Comparison of ENCODE assay signal across 8 cellular contexts in genomic region chr1:27725374-27726172, GRCh38. TPM values are rescaled to one million over a fixed set of nuclear protein-coding genes. Genes with fewer than 3 reads are reported as not detected.
DNase-seq lines count a peak whose midpoint lies in the region; ATAC-seq and TF ChIP-seq lines count a peak whose summit lies in the region.

TSS of gene FAM76A (plus strand) at chr1:27725961. CDS start at chr1:27726081, 120 bp downstream.

- no peaks in the 10 kb centered on the region for H3K9me3 ChIP-seq in ascending aorta
- H3K9me3 ChIP-seq in right cardiac atrium (ENCODE audit: control insufficient read depth, low read length) = no peaks in the 10 kb centered on the region
- no peaks in the 10 kb centered on the region for H3K9me3 ChIP-seq in uterus

- H3K27ac ChIP-seq in ascending aorta (peak within 1 kb of the TSS; percentile 83 to 96), right cardiac atrium (ENCODE audit: low read length) (peak within 1 kb of the TSS; percentile 92), uterus (peak within 1 kb of the TSS; percentile 83 to 93)

- intact Hi-C loops in T-helper 2 cell treated with Interferon-gamma antibody and Interleukin-4, amounts not matched to agents 100 ng/mL and 5 ng/mL, for 36 hours (cut with micrococcal nuclease) = loop anchor here (1.0 kb wide), 3 partner anchors 48 to 105 kb away; partner anchors contain the start of genes IFI6, PPP1R8 and STX12
- intact Hi-C loops in ascending aorta (cut with DNase I) = loop anchor here (1.0 to 10.0 kb wide), 4 partner anchors 48 to 361 kb away; partner anchors contain the start of genes IFI6, PPP1R8 and STX12
- intact Hi-C loops in right cardiac atrium (cut with DNase I) = loop anchor here in 2 of 4 donors (10.0 kb wide), 1 partner anchor 51 kb away; the partner anchor contains the start of gene IFI6 (in 2 of the 2)
- intact Hi-C loops in uterus (cut with DNase I; ENCODE audit: low total_unique reads) = no loop called here

- H3K4me1 ChIP-seq in ascending aorta (peaks cover 10 to 12% of the 10 kb centered on the region in 2 donors), right cardiac atrium (ENCODE audit: control insufficient read depth, insufficient read depth, low read length) (no peaks in the 10 kb centered on the region), uterus (peaks cover 4 to 9% of the 10 kb centered on the region in 2 donors)

- no peaks in the 10 kb centered on the region for H3K27me3 ChIP-seq in ascending aorta
- H3K27me3 ChIP-seq in right cardiac atrium (ENCODE audit: control insufficient read depth, insufficient read depth) = no peaks in the 10 kb centered on the region
- no peaks in the 10 kb centered on the region for H3K27me3 ChIP-seq in uterus

- DNase-seq in NCI-H187 treated with DMSO at 0.1 percent for 48 hours (lab: John Stamatoyannopoulos, UW) (peak; percentile 91), ascending aorta (ENCODE audit: low spot score in 2 of 2) (peak; percentile 97 to 100), right cardiac atrium (peak; percentile 99 to 100 (median 100)), pulmonary artery endothelial cell (ENCODE audit: low read depth, low spot score) (peak; percentile 96), uterus (peak; percentile 99 to 100)

- TF ChIP-seq CTCF in ascending aorta (IDR thresholded peaks at IDR 0.05) (peak; percentile 30 to 58 (median 48)), uterus (IDR thresholded peaks at IDR 0.05) (peak; percentile 42 to 59 (median 51))

- WGBS in right cardiac atrium = 1% methylated on average over 72 of the region's 72 CpGs

- ATAC-seq in GM18502 (IDR thresholded peaks at IDR 0.05; ENCODE audit: poor library complexity, unreplicated experiment) (peak; percentile 96), HG02970 (IDR thresholded peaks at IDR 0.05; ENCODE audit: low FRiP score, unreplicated experiment) (peak; percentile 97), right cardiac atrium (peak; percentile 97 to 98)

- peak; percentile 79 to 81 for TF ChIP-seq POLR2A in uterus (IDR thresholded peaks at IDR 0.05)

- peak within 1 kb of the TSS; percentile 68 to 98 for H3K4me3 ChIP-seq in ascending aorta
- H3K4me3 ChIP-seq in right cardiac atrium (ENCODE audit: low read length) = peak within 1 kb of the TSS; percentile 93
- peak within 1 kb of the TSS; percentile 56 to 97 for H3K4me3 ChIP-seq in uterus

- no peaks in the 10 kb centered on the region for H3K36me3 ChIP-seq in ascending aorta
- no peaks in the 10 kb centered on the region for H3K36me3 ChIP-seq in uterus

RNA-seq across cellular contexts. Expression of gene FAM76A, which starts in this region (rescaled TPM):
- total RNA-seq in T-helper 2 cell treated with Interferon-gamma antibody and Interleukin-4, amounts not matched to agents 100 ng/mL and 5 ng/mL, for 36 hours = 15.3 and 15.4 TPM in 2 replicates
- total RNA-seq in ascending aorta (3.4 TPM), right cardiac atrium (10 to 100 TPM; 12.1 to 14.5 (median 12.9) TPM), pulmonary artery endothelial cell (12.0 and 14.7 TPM in 2 replicates), uterus (10 to 100 TPM in 3 of 4 donors, 1 to 10 TPM in 1; 5.4 to 26.6 (median 20.5) TPM)
- 6.1 TPM for polyA plus RNA-seq in right cardiac atrium

Comparison
In these comparisons a context has a peak if more than half of its experiments do, and no peak if none do; other contexts are left out.
1. Peak in every context shown above with its lines: DNase-seq, ATAC-seq, H3K4me3 ChIP-seq and H3K27ac ChIP-seq.